ENCODE assay signal across 1 cellular context in genomic region chr10:48501806-48502771, GRCh38.
TF ChIP-seq lines count a peak whose summit lies in the region.

No MANE protein-coding gene starts in this region.

TF ChIP-seq in K562, 482 proteins besides CTCF, POLR2A, EP300 and RAD21 (continued from another document):
- no peak for TF ChIP-seq ATF3 (IDR thresholded peaks at IDR 0.05)
- no peak for TF ChIP-seq ATF3 (CRISPR knock-in tag; conservative IDR thresholded peaks at IDR 0.05)
- TF ChIP-seq ZNF3 (CRISPR knock-in tag; IDR thresholded peaks at IDR 0.05): no peak
- TF ChIP-seq ZNF444 (CRISPR knock-in tag; IDR thresholded peaks at IDR 0.05): no peak
- no peak for TF ChIP-seq ZNF785 (CRISPR knock-in tag; IDR thresholded peaks at IDR 0.05)
- no peak for TF ChIP-seq ZNF134 (CRISPR knock-in tag; conservative IDR thresholded peaks at IDR 0.05)
- TF ChIP-seq ZFP91 (CRISPR knock-in tag; IDR thresholded peaks at IDR 0.05): no peak
- TF ChIP-seq ZNF174 (CRISPR knock-in tag; IDR thresholded peaks at IDR 0.05): no peak
- no peak for TF ChIP-seq MGA (IDR thresholded peaks at IDR 0.05)
- TF ChIP-seq ARNT (IDR thresholded peaks at IDR 0.05): no peak
